16 cellular contexts compared by ENCODE assay signal in the genomic region with DNA sequence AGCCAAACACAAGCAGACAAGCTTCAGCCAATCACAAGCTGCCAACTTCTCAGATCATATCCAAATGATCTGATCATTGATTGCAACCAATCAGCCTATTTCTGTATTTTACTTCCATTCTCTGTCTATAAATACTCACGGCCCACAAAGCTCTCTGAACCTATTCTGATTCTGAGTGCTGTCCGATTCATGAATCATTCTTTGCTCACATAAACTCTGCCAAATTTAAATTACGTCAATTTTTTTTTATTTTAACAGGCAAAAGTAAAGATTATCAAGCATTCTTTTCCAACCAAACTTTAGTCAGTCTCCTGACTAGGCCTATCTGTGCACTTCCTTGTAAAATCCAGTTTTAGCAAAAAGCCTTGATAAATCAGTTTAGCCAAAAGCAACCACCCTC. TPM values are rescaled to one million over a fixed set of nuclear protein-coding genes. Genes with fewer than 3 reads are reported as not detected.
DNase-seq lines count a peak whose midpoint lies in the region; ATAC-seq and TF ChIP-seq lines count a peak whose summit lies in the region.
"Had no signal": no experiment of that assay in that cellular context is flagged by ENCODE, and none has a peak within 500 bp of the region (broad histone marks: within the 10 kb centered on the region; RNA-seq: fewer than 3 reads in every experiment).

No MANE protein-coding gene starts in this region.

- H3K9me3 Mint-ChIP-seq in activated CD4-positive, alpha-beta memory T cell treated with anti-CD3 and anti-CD28 coated beads for 36 hours, result no peaks in the 10 kb centered on the region
- no peaks in the 10 kb centered on the region for H3K9me3 Mint-ChIP-seq in activated CD4-positive, alpha-beta memory T cell treated with anti-CD3 and anti-CD28 coated beads, Interleukin-2, amount 10 ng/mL, durations not matched to agents 7 days and 5 days
- H3K9me3 Mint-ChIP-seq in chondrocyte (ENCODE audit: low read depth), result no peaks in the 10 kb centered on the region
- H3K9me3 Mint-ChIP-seq in nephron, result no peaks in the 10 kb centered on the region
- no peaks in the 10 kb centered on the region for H3K9me3 Mint-ChIP-seq in CD4-positive, alpha-beta T cell

- ATAC-seq in CD4-positive, alpha-beta T cell (ENCODE audit: poor library complexity), result no peak
- ATAC-seq in HG03457 (IDR thresholded peaks at IDR 0.05; ENCODE audit: unreplicated experiment), result no peak
- ATAC-seq: GM12878 had no signal

- H3K4me3 ChIP-seq in HEK293 (ENCODE audit: low read depth, low read length), result no peak overlapping the region
- H3K4me3 ChIP-seq: GM12878 had no signal

- no peak overlapping the region for H3K27ac ChIP-seq in HEK293 (ENCODE audit: extremely low read depth, low read depth, low read length)
- H3K27ac ChIP-seq in CD4-positive, alpha-beta T cell (ENCODE audit: low read depth, low read length), result no peak overlapping the region

- no peaks in the 10 kb centered on the region for H3K9me3 ChIP-seq in HEK293 (ENCODE audit: control insufficient read depth, insufficient read depth, low read depth, low read length)
- no peaks in the 10 kb centered on the region for H3K9me3 ChIP-seq in CD4-positive, alpha-beta T cell (ENCODE audit: control insufficient read depth, low read length)

- TF ChIP-seq CTCF in HEK293 (tag by site-specific recombination; IDR thresholded peaks at IDR 0.05) (no peak), chondrocyte (IDR thresholded peaks at IDR 0.05) (no peak), nephron (IDR thresholded peaks at IDR 0.05; ENCODE audit: unreplicated experiment in 3 of 3) (no peak)
- TF ChIP-seq CTCF in CD4-positive, alpha-beta T cell (IDR thresholded peaks at IDR 0.05), result no peak

- POLR2A ChIA-PET in activated CD4-positive, alpha-beta memory T cell treated with anti-CD3 and anti-CD28 coated beads for 36 hours (lab: Charles Lee), result no interaction called here
- POLR2A ChIA-PET in activated CD4-positive, alpha-beta memory T cell treated with anti-CD3 and anti-CD28 coated beads, Interleukin-2, amount 10 ng/mL, durations not matched to agents 7 days and 5 days (lab: Charles Lee), result no interaction called here
- POLR2A ChIA-PET in HEK293 (lab: Yijun Ruan, JAX), result interaction anchor here (1.4 kb wide), 1 partner anchor 37 kb away, joined by 5 read pairs; a partner anchor contains a TSS
- POLR2A ChIA-PET in CD4-positive, alpha-beta T cell (lab: Charles Lee), result interaction anchor here (3.7 kb wide), 1 partner anchor 378 kb away, joined by 13 read pairs; a partner anchor contains a TSS

- CTCF ChIA-PET in activated CD4-positive, alpha-beta memory T cell treated with anti-CD3 and anti-CD28 coated beads for 36 hours (lab: Charles Lee), result interaction anchor here (1.1 kb wide), 1 partner anchor 163 kb away, joined by 3 read pairs; no protein-coding TSS in a partner anchor
- CTCF ChIA-PET in activated CD4-positive, alpha-beta memory T cell treated with anti-CD3 and anti-CD28 coated beads, Interleukin-2, amount 10 ng/mL, durations not matched to agents 7 days and 5 days (lab: Charles Lee), result interaction anchor here (0.8 to 1.4 kb wide), 2 partner anchors 144 to 880 kb away, joined by 3 to 4 read pairs; no protein-coding TSS in a partner anchor
- CTCF ChIA-PET in HEK293 (lab: Yijun Ruan, JAX), result interaction anchor here (0.6 to 4.0 kb wide), 5 partner anchors 56 to 704 kb away, joined by 3 to 17 read pairs (median 6); no protein-coding TSS in a partner anchor
- CTCF ChIA-PET in CD4-positive, alpha-beta T cell (lab: Charles Lee), result interaction anchor here (1.4 to 1.7 kb wide), 2 partner anchors 37 to 704 kb away, joined by 3 read pairs; no protein-coding TSS in a partner anchor

- H3K36me3 Mint-ChIP-seq in activated CD4-positive, alpha-beta memory T cell treated with anti-CD3 and anti-CD28 coated beads for 36 hours, result no peaks in the 10 kb centered on the region
- peaks cover 7% of the 10 kb centered on the region for H3K36me3 Mint-ChIP-seq in activated CD4-positive, alpha-beta memory T cell treated with anti-CD3 and anti-CD28 coated beads, Interleukin-2, amount 10 ng/mL, durations not matched to agents 7 days and 5 days (ENCODE audit: low read depth)
- no peaks in the 10 kb centered on the region for H3K36me3 Mint-ChIP-seq in chondrocyte (ENCODE audit: low read depth)
- H3K36me3 Mint-ChIP-seq in nephron (ENCODE audit: low read depth), result no peaks in the 10 kb centered on the region
- peaks cover 8% of the 10 kb centered on the region for H3K36me3 Mint-ChIP-seq in CD4-positive, alpha-beta T cell (ENCODE audit: low read depth)

- intact Hi-C loops in activated CD4-positive, alpha-beta memory T cell treated with anti-CD3 and anti-CD28 coated beads for 36 hours (cut with micrococcal nuclease), result loop anchor here (5.0 kb wide), 4 partner anchors 559 to 1686 kb away; a partner anchor contains a TSS
- intact Hi-C loops in CD4-positive, alpha-beta T cell (cut with DNase I, micrococcal nuclease), result loop anchor here (5.0 to 10.0 kb wide), 5 partner anchors 81 to 1889 kb away; a partner anchor contains a TSS

- H3K27me3 Mint-ChIP-seq in activated CD4-positive, alpha-beta memory T cell treated with anti-CD3 and anti-CD28 coated beads for 36 hours, result no peaks in the 10 kb centered on the region
- no peaks in the 10 kb centered on the region for H3K27me3 Mint-ChIP-seq in activated CD4-positive, alpha-beta memory T cell treated with anti-CD3 and anti-CD28 coated beads, Interleukin-2, amount 10 ng/mL, durations not matched to agents 7 days and 5 days
- no peaks in the 10 kb centered on the region for H3K27me3 Mint-ChIP-seq in chondrocyte (ENCODE audit: low read depth)
- no peaks in the 10 kb centered on the region for H3K27me3 Mint-ChIP-seq in nephron (ENCODE audit: low read depth)
- H3K27me3 Mint-ChIP-seq in CD4-positive, alpha-beta T cell, result no peaks in the 10 kb centered on the region

- no peaks in the 10 kb centered on the region for H3K27me3 ChIP-seq in CD4-positive, alpha-beta T cell (ENCODE audit: control insufficient read depth, insufficient read depth, low read length)

- H3K4me3 Mint-ChIP-seq in activated CD4-positive, alpha-beta memory T cell treated with anti-CD3 and anti-CD28 coated beads for 36 hours, result no peak overlapping the region
- H3K4me3 Mint-ChIP-seq in activated CD4-positive, alpha-beta memory T cell treated with anti-CD3 and anti-CD28 coated beads, Interleukin-2, amount 10 ng/mL, durations not matched to agents 7 days and 5 days, result no peak overlapping the region
- H3K4me3 Mint-ChIP-seq in chondrocyte (ENCODE audit: unreplicated experiment), result no peak overlapping the region
- peak overlapping the region in 1 of 3 experiments; percentile 16 for H3K4me3 Mint-ChIP-seq in nephron
- no peak overlapping the region for H3K4me3 Mint-ChIP-seq in CD4-positive, alpha-beta T cell

- peaks cover 0 to 4% of the 10 kb centered on the region in 2 experiments; a peak in 1 of 3 replicates for H3K36me3 ChIP-seq in HEK293 (ENCODE audit: control insufficient read depth in 2 of 2, insufficient read depth in 1 of 2, low read length in 2 of 2)

- DNase-seq in activated CD4-positive, alpha-beta memory T cell treated with anti-CD3 and anti-CD28 coated beads for 36 hours, result no peak
- no peak for DNase-seq in activated CD4-positive, alpha-beta memory T cell treated with anti-CD3 and anti-CD28 coated beads, Interleukin-2, amount 10 ng/mL, durations not matched to agents 7 days and 5 days
- no peak for DNase-seq in chondrocyte (ENCODE audit: low spot score)
- DNase-seq in CD4-positive, alpha-beta T cell, result no peak
- no peak for DNase-seq in pons (ENCODE audit: low spot score)
- DNase-seq: DMS53; KG1; NCI-H1092; NCI-H1694; NCI-H69; NK-92 treated with Interleukin-12 subunit alpha and Interleukin-12 subunit beta, amount 100 ng/mL, for 24 hours; PC-9 had no signal

- peak overlapping the region; percentile 35 for H3K27ac Mint-ChIP-seq in activated CD4-positive, alpha-beta memory T cell treated with anti-CD3 and anti-CD28 coated beads for 36 hours
- H3K27ac Mint-ChIP-seq in activated CD4-positive, alpha-beta memory T cell treated with anti-CD3 and anti-CD28 coated beads, Interleukin-2, amount 10 ng/mL, durations not matched to agents 7 days and 5 days, result no peak overlapping the region
- H3K27ac Mint-ChIP-seq in chondrocyte (ENCODE audit: unreplicated experiment) (peak overlapping the region; percentile 39), nephron (peak overlapping the region in 2 of 3 experiments; percentile 60 to 90)
- H3K27ac Mint-ChIP-seq in CD4-positive, alpha-beta T cell, result no peak overlapping the region

- H3K4me1 ChIP-seq in HEK293 (ENCODE audit: control insufficient read depth, insufficient read depth, low read length), result peaks cover 11% of the 10 kb centered on the region

- peaks cover 38% of the 10 kb centered on the region for H3K4me1 Mint-ChIP-seq in activated CD4-positive, alpha-beta memory T cell treated with anti-CD3 and anti-CD28 coated beads for 36 hours (ENCODE audit: low read depth)
- peaks cover 38% of the 10 kb centered on the region for H3K4me1 Mint-ChIP-seq in activated CD4-positive, alpha-beta memory T cell treated with anti-CD3 and anti-CD28 coated beads, Interleukin-2, amount 10 ng/mL, durations not matched to agents 7 days and 5 days
- H3K4me1 Mint-ChIP-seq in chondrocyte (ENCODE audit: low read depth) (peaks cover 21% of the 10 kb centered on the region), nephron (peaks cover 33% of the 10 kb centered on the region)
- peaks cover 25% of the 10 kb centered on the region for H3K4me1 Mint-ChIP-seq in CD4-positive, alpha-beta T cell (ENCODE audit: low read depth)

TF ChIP-seq in HEK293, 187 proteins besides CTCF, POLR2A, EP300 and RAD21:
- TF ChIP-seq ZNF549 (tag by site-specific recombination; IDR thresholded peaks at IDR 0.05), result peak; percentile 96
- TF ChIP-seq, protein P1, sequence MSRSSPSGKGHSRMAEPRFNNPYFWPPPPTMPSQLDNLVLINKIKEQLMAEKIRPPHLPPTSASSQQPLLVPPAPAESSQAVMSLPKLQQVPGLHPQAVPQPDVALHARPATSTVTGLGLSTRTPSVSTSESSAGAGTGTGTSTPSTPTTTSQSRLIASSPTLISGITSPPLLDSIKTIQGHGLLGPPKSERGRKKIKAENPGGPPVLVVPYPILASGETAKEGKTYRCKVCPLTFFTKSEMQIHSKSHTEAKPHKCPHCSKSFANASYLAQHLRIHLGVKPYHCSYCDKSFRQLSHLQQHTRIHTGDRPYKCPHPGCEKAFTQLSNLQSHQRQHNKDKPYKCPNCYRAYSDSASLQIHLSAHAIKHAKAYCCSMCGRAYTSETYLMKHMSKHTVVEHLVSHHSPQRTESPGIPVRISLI (tag by site-specific recombination; IDR thresholded peaks at IDR 0.05), result no peak

RNA-seq across cellular contexts. Expression of a gene that starts 1.8 kb away (rescaled TPM):
- total RNA-seq in activated CD4-positive, alpha-beta memory T cell treated with anti-CD3 and anti-CD28 coated beads for 36 hours, result 1 to 10 TPM; 1.9 TPM
- total RNA-seq in activated CD4-positive, alpha-beta memory T cell treated with anti-CD3 and anti-CD28 coated beads, Interleukin-2, amount 10 ng/mL, durations not matched to agents 7 days and 5 days, result 1 to 10 TPM; 4.3 to 4.6 TPM
- 2.0 to 3.2 TPM (median 2.5 TPM) in 3 replicates for total RNA-seq in chondrocyte
- 1 to 10 TPM; 6.5 to 8.3 TPM for total RNA-seq in CD4-positive, alpha-beta T cell

RNA-seq across cellular contexts. Expression of a gene that starts 37.8 kb away (rescaled TPM):
- total RNA-seq in activated CD4-positive, alpha-beta memory T cell treated with anti-CD3 and anti-CD28 coated beads for 36 hours, result 10 to 100 TPM; 28.2 to 32.1 TPM
- 10 to 100 TPM; 16.8 to 17.5 TPM for total RNA-seq in activated CD4-positive, alpha-beta memory T cell treated with anti-CD3 and anti-CD28 coated beads, Interleukin-2, amount 10 ng/mL, durations not matched to agents 7 days and 5 days
- 18.8 to 31.3 TPM (median 29.2 TPM) in 3 replicates for total RNA-seq in chondrocyte
- 10 to 100 TPM; 21.4 to 25.2 TPM for total RNA-seq in CD4-positive, alpha-beta T cell

Comparison
In these comparisons a context has a peak if more than half of its experiments do, and no peak if none do; other contexts are left out.
1. H3K27ac Mint-ChIP-seq: peak in activated CD4-positive, alpha-beta memory T cell treated with anti-CD3 and anti-CD28 coated beads for 36 hours (single experiment), chondrocyte (single experiment) and nephron (2 of 3); none in activated CD4-positive, alpha-beta memory T cell treated with anti-CD3 and anti-CD28 coated beads, Interleukin-2, amount 10 ng/mL, durations not matched to agents 7 days and 5 days (single experiment) and CD4-positive, alpha-beta T cell (single experiment).
2. POLR2A ChIA-PET loops: an anchor here in HEK293 (1.4 kb wide) and CD4-positive, alpha-beta T cell (3.7 kb wide); none called in activated CD4-positive, alpha-beta memory T cell treated with anti-CD3 and anti-CD28 coated beads for 36 hours and activated CD4-positive, alpha-beta memory T cell treated with anti-CD3 and anti-CD28 coated beads, Interleukin-2, amount 10 ng/mL, durations not matched to agents 7 days and 5 days.